ENCODE assay signal across 1 cellular context in genomic region chr1:230426246-230427101, GRCh38.
TF ChIP-seq lines count a peak whose summit lies in the region.

A gene with protein sequence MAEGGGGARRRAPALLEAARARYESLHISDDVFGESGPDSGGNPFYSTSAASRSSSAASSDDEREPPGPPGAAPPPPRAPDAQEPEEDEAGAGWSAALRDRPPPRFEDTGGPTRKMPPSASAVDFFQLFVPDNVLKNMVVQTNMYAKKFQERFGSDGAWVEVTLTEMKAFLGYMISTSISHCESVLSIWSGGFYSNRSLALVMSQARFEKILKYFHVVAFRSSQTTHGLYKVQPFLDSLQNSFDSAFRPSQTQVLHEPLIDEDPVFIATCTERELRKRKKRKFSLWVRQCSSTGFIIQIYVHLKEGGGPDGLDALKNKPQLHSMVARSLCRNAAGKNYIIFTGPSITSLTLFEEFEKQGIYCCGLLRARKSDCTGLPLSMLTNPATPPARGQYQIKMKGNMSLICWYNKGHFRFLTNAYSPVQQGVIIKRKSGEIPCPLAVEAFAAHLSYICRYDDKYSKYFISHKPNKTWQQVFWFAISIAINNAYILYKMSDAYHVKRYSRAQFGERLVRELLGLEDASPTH (minus strand): TSS chr1:230426332. CDS start chr1:230425928, 404 bp downstream.

TF ChIP-seq in neural cell, 6 proteins besides CTCF, POLR2A, EP300 and RAD21 (continued from another document):
- TF ChIP-seq, protein P1, sequence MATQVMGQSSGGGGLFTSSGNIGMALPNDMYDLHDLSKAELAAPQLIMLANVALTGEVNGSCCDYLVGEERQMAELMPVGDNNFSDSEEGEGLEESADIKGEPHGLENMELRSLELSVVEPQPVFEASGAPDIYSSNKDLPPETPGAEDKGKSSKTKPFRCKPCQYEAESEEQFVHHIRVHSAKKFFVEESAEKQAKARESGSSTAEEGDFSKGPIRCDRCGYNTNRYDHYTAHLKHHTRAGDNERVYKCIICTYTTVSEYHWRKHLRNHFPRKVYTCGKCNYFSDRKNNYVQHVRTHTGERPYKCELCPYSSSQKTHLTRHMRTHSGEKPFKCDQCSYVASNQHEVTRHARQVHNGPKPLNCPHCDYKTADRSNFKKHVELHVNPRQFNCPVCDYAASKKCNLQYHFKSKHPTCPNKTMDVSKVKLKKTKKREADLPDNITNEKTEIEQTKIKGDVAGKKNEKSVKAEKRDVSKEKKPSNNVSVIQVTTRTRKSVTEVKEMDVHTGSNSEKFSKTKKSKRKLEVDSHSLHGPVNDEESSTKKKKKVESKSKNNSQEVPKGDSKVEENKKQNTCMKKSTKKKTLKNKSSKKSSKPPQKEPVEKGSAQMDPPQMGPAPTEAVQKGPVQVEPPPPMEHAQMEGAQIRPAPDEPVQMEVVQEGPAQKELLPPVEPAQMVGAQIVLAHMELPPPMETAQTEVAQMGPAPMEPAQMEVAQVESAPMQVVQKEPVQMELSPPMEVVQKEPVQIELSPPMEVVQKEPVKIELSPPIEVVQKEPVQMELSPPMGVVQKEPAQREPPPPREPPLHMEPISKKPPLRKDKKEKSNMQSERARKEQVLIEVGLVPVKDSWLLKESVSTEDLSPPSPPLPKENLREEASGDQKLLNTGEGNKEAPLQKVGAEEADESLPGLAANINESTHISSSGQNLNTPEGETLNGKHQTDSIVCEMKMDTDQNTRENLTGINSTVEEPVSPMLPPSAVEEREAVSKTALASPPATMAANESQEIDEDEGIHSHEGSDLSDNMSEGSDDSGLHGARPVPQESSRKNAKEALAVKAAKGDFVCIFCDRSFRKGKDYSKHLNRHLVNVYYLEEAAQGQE (IDR thresholded peaks at IDR 0.05; ENCODE audit: borderline replicate concordance) = peak; percentile 92
- TF ChIP-seq EZH2 (IDR thresholded peaks at IDR 0.05; ENCODE audit: borderline replicate concordance, insufficient read depth, low read length, poor library complexity, severe bottlenecking) (no peak), POLR2AphosphoS5 (IDR thresholded peaks at IDR 0.05) (peak; percentile 75)
